ENCODE assay signal across 16 cellular contexts in the genomic region with DNA sequence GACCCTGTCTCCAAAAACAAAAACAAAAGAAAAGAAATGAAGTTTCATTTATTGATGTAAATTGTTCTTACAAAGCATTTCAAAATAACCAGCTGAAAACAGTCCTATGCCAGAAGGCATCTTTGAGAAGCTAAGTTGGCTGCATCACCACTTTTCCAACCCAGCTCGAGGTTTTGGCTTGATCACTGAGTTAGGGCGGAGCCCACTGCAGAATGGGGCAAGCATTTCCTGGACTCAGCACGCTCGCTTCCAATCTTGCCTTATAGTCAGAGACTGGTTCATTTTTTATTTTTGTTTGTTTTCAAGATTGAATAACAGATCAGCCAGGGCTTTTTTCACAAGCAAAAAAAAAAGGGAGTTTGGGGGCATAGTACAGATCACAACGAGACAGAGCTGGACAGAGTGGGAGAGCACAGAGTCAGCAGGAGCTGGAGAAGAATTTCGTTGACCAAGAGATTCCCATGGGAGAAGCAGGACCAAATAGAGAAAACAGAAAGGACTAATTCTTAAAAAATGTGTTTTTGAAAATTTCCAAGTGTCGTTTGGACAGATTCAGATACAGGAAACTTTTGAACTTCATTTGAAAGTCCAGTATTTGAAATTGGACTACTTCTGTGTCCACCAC. TPM values are rescaled to one million over a fixed set of nuclear protein-coding genes. Genes with fewer than 3 reads are reported as not detected.
A peak's percentile ranks its signal among the peaks of the same experiment; 100 is the strongest.
DNase-seq lines count a peak whose midpoint lies in the region; ATAC-seq and TF ChIP-seq lines count a peak whose summit lies in the region.
"Had no signal": no experiment of that assay in that cellular context is flagged by ENCODE, and none has a peak within 500 bp of the region (broad histone marks: within the 10 kb centered on the region; RNA-seq: fewer than 3 reads in every experiment).

No MANE protein-coding gene starts in this region.

- ATAC-seq in right cardiac atrium = peak; percentile 83 to 87
- ATAC-seq in GM21515 (IDR thresholded peaks at IDR 0.05; ENCODE audit: unreplicated experiment) = no peak
- ATAC-seq in HG02870 (IDR thresholded peaks at IDR 0.05; ENCODE audit: unreplicated experiment) = no peak
- ATAC-seq: activated CD4-positive, CD25-positive, alpha-beta regulatory T cell treated with anti-CD3 and anti-CD28 coated beads, Interleukin-2, amount 50 U/mL, for 24 hours had no signal

- no peaks in the 10 kb centered on the region for H3K9me3 Mint-ChIP-seq in chondrocyte (ENCODE audit: low read depth)

- H3K9me3 ChIP-seq in right cardiac atrium (ENCODE audit: control insufficient read depth, low read length) = no peaks in the 10 kb centered on the region
- H3K9me3 ChIP-seq: SK-N-SH had no signal

- H3K36me3 Mint-ChIP-seq in chondrocyte (ENCODE audit: low read depth) = no peaks in the 10 kb centered on the region

- peak overlapping the region; percentile 94 for H3K27ac Mint-ChIP-seq in chondrocyte (ENCODE audit: unreplicated experiment)

- WGBS in right cardiac atrium = 30% methylated on average over 7 of the region's 7 CpGs

- H3K4me1 ChIP-seq in right cardiac atrium (ENCODE audit: control insufficient read depth, insufficient read depth, low read length) = peaks cover 2% of the 10 kb centered on the region

- no peaks in the 10 kb centered on the region for H3K27me3 ChIP-seq in right cardiac atrium (ENCODE audit: control insufficient read depth, insufficient read depth)

- TF ChIP-seq CTCF in AG09309 (IDR thresholded peaks at IDR 0.05; ENCODE audit: control insufficient read depth, insufficient read depth, low read depth, low read length, missing control alignments) (no peak), chondrocyte (IDR thresholded peaks at IDR 0.05) (no peak)

- peak overlapping the region; percentile 62 for H3K4me3 Mint-ChIP-seq in chondrocyte (ENCODE audit: unreplicated experiment)

- intact Hi-C loops in right cardiac atrium (cut with DNase I) = no loop called here

- no peak overlapping the region for H3K27ac ChIP-seq in right cardiac atrium (ENCODE audit: low read length)

- DNase-seq in AG09309 (ENCODE audit: low read depth) = peak; percentile 49
- DNase-seq in chondrocyte (ENCODE audit: low spot score) = no peak
- DNase-seq in right cardiac atrium = peak; percentile 78 to 88 (median 80)
- DNase-seq in skeletal muscle cell (ENCODE audit: low read depth) = peak; percentile 15
- DNase-seq in activated naive CD4-positive, alpha-beta T cell treated with anti-CD3 and anti-CD28 coated beads, Interleukin-2, amount 50 U/mL, for 16 hours = no peak
- no peak for DNase-seq in NCI-H510A treated with DMSO at 0.1 percent for 48 hours (lab: John Stamatoyannopoulos, UW)
- DNase-seq: activated T-cell treated with anti-CD3 and anti-CD28 coated beads, Interleukin-2, amount 50 U/mL, for 48 hours; AML-193; DMS79; NCI-H2081; retina; SK-N-SH; trophoblast cell had no signal

- peaks cover 42% of the 10 kb centered on the region for H3K4me1 Mint-ChIP-seq in chondrocyte (ENCODE audit: low read depth)

- no peaks in the 10 kb centered on the region for H3K27me3 Mint-ChIP-seq in chondrocyte (ENCODE audit: low read depth)

- H3K4me3 ChIP-seq in AG09309 (ENCODE audit: control insufficient read depth, low read depth, low read length) (no peak overlapping the region), right cardiac atrium (ENCODE audit: low read length) (no peak overlapping the region), skeletal muscle cell (ENCODE audit: low read depth, low read length) (no peak overlapping the region)

RNA-seq across cellular contexts. Expression of a gene that starts 23.5 kb away (rescaled TPM):
- 994 to 1,063 TPM (median 1,052 TPM) in 3 replicates for total RNA-seq in chondrocyte
- total RNA-seq in right cardiac atrium = 100 to 1,000 TPM; 112 to 192 (median 171) TPM
- polyA plus RNA-seq in right cardiac atrium = 165 TPM

Comparison
In these comparisons a context has a peak if more than half of its experiments do, and no peak if none do; other contexts are left out.
1. DNase-seq: peak in AG09309 (single experiment), right cardiac atrium (3 of 3) and skeletal muscle cell (single experiment); none in chondrocyte (single experiment), activated naive CD4-positive, alpha-beta T cell treated with anti-CD3 and anti-CD28 coated beads, Interleukin-2, amount 50 U/mL, for 16 hours (single experiment) and NCI-H510A treated with DMSO at 0.1 percent for 48 hours (single experiment).
2. ATAC-seq: peak in right cardiac atrium (2 of 2); none in GM21515 (single experiment) and HG02870 (single experiment).